8 cellular contexts compared by ENCODE assay signal in genomic region chr20:32792316-32792715, GRCh38. TPM values are rescaled to one million over a fixed set of nuclear protein-coding genes. Genes with fewer than 3 reads are reported as not detected.
A peak's percentile ranks its signal among the peaks of the same experiment; 100 is the strongest.
DNase-seq lines count a peak whose midpoint lies in the region; ATAC-seq and TF ChIP-seq lines count a peak whose summit lies in the region.

No MANE protein-coding gene starts in this region.

- H3K27ac Mint-ChIP-seq in T-helper 17 cell (peak overlapping the region; percentile 86), HFFc6 (no peak overlapping the region)

- H2AFZ ChIP-seq in hepatocyte = no peak overlapping the region
- H2AFZ ChIP-seq in OCI-LY7 (ENCODE audit: low read length) = no peak overlapping the region

- no peaks in the 10 kb centered on the region for H3K36me3 ChIP-seq in hepatocyte (replicated peaks; ENCODE audit: insufficient read depth, low read depth)
- peaks cover 13% of the 10 kb centered on the region; the same call in 1 of the 2 replicates for H3K36me3 ChIP-seq in OCI-LY7 (ENCODE audit: insufficient read depth, low read length)
- H3K36me3 ChIP-seq in suprapubic skin = no peaks in the 10 kb centered on the region
- H3K36me3 ChIP-seq in adrenal gland (replicated peaks in 1 of 2) = no peaks in the 10 kb centered on the region

- CTCF ChIA-PET in OCI-LY7 (lab: Charles Lee; ENCODE audit: unreplicated experiment) = interaction anchor here (0.6 kb wide), 1 partner anchor 120 kb away, joined by 4 read pairs; no protein-coding TSS in a partner anchor

- H3K9me2 ChIP-seq in hepatocyte (replicated peaks; ENCODE audit: insufficient read depth) = no peaks in the 10 kb centered on the region
- H3K9me2 ChIP-seq in OCI-LY7 (ENCODE audit: insufficient read depth, low read length) = no peaks in the 10 kb centered on the region

- POLR2A ChIA-PET in OCI-LY7 (lab: Charles Lee) = no interaction called here

- H3K27me3 Mint-ChIP-seq in T-helper 17 cell = no peaks in the 10 kb centered on the region
- no peaks in the 10 kb centered on the region; the same call in 1 of the 2 replicates for H3K27me3 Mint-ChIP-seq in HFFc6 (ENCODE audit: insufficient read depth)

- no peak overlapping the region for H3K4me3 Mint-ChIP-seq in T-helper 17 cell
- H3K4me3 Mint-ChIP-seq in HFFc6 = no peak overlapping the region

- H3K9me3 ChIP-seq in T-helper 17 cell (ENCODE audit: control insufficient read depth, low read length, poor library complexity, severe bottlenecking) = no peaks in the 10 kb centered on the region
- H3K9me3 ChIP-seq in hepatocyte (ENCODE audit: low read depth) = no peaks in the 10 kb centered on the region
- no peaks in the 10 kb centered on the region for H3K9me3 ChIP-seq in OCI-LY7 (ENCODE audit: low read length)
- H3K9me3 ChIP-seq in suprapubic skin = no peaks in the 10 kb centered on the region
- no peaks in the 10 kb centered on the region for H3K9me3 ChIP-seq in adrenal gland (replicated peaks in 1 of 3)

- H3K4me1 Mint-ChIP-seq in T-helper 17 cell (peaks cover 39% of the 10 kb centered on the region), HFFc6 (ENCODE audit: low read depth) (no peaks in the 10 kb centered on the region)

- H3K27me3 ChIP-seq in hepatocyte = no peaks in the 10 kb centered on the region
- H3K27me3 ChIP-seq in suprapubic skin = no peaks in the 10 kb centered on the region
- H3K27me3 ChIP-seq in adrenal gland = no peaks in the 10 kb centered on the region

- WGBS in hepatocyte (ENCODE audit: low lambda C conversion rate, missing lambda C conversion rate) = 72% methylated on average over 3 of the region's 3 CpGs
- 50% methylated on average over 1 of the region's 3 CpGs for WGBS in suprapubic skin
- 77 to 89% (median 85%) methylated on average over 1 to 3 of the region's 3 CpGs for WGBS in adrenal gland, 4 donors

- H4K20me1 ChIP-seq in hepatocyte (ENCODE audit: insufficient read depth, poor library complexity, severe bottlenecking) (no peaks in the 10 kb centered on the region), OCI-LY7 (ENCODE audit: insufficient read depth, low read length) (no peaks in the 10 kb centered on the region)

- no peaks in the 10 kb centered on the region for H3K9me3 Mint-ChIP-seq in HFFc6

- H3K27ac ChIP-seq in hepatocyte = no peak overlapping the region
- H3K27ac ChIP-seq in OCI-LY7 (ENCODE audit: low read depth, low read length, poor library complexity, severe bottlenecking) = no peak overlapping the region
- no peak overlapping the region for H3K27ac ChIP-seq in suprapubic skin
- no peak overlapping the region for H3K27ac ChIP-seq in adrenal gland

- H3K4me3 ChIP-seq in GM12865 (ENCODE audit: low read depth, low read length) = no peak overlapping the region
- no peak overlapping the region for H3K4me3 ChIP-seq in hepatocyte
- H3K4me3 ChIP-seq in OCI-LY7 (ENCODE audit: low read depth, low read length, poor library complexity, severe bottlenecking) = no peak overlapping the region
- H3K4me3 ChIP-seq in suprapubic skin = no peak overlapping the region
- H3K4me3 ChIP-seq in adrenal gland = no peak overlapping the region

- TF ChIP-seq EP300 in suprapubic skin (IDR thresholded peaks at IDR 0.05) = no peak

- H3K4me1 ChIP-seq in hepatocyte (ENCODE audit: insufficient read depth) (peaks cover 10% of the 10 kb centered on the region), OCI-LY7 (ENCODE audit: insufficient read depth, low read length, poor library complexity, severe bottlenecking) (no peaks in the 10 kb centered on the region), suprapubic skin (peaks cover 33% of the 10 kb centered on the region), adrenal gland (replicated peaks in 1 of 2) (no peaks in the 10 kb centered on the region)

- no TSS peak for BruUV-seq in OCI-LY7 (replicated peaks; lab: Mats Ljungman, UMichigan)

- intact Hi-C loops in OCI-LY7 (cut with micrococcal nuclease; ENCODE audit: unreplicated experiment) = no loop called here
- intact Hi-C loops in adrenal gland (cut with DNase I) = loop anchor here in 1 of 2 donors (5.0 to 10.0 kb wide), 2 partner anchors 102 to 300 kb away; no protein-coding TSS in a partner anchor

- TF ChIP-seq CTCF in GM12865 (IDR thresholded peaks at IDR 0.05; ENCODE audit: insufficient read depth, low read depth, low read length, missing control alignments) (no peak), hepatocyte (IDR thresholded peaks at IDR 0.05; ENCODE audit: poor library complexity) (no peak), OCI-LY7 (conservative IDR thresholded peaks at IDR 0.05; ENCODE audit: low read length) (no peak), suprapubic skin (IDR thresholded peaks at IDR 0.05) (no peak), adrenal gland (IDR thresholded peaks at IDR 0.05) (no peak), HFFc6 (IDR thresholded peaks at IDR 0.05) (no peak)

- H3K36me3 Mint-ChIP-seq in T-helper 17 cell (ENCODE audit: low read depth) (no peaks in the 10 kb centered on the region), HFFc6 (ENCODE audit: low read depth) (no peaks in the 10 kb centered on the region)

- TF ChIP-seq POLR2A in suprapubic skin (IDR thresholded peaks at IDR 0.05) (no peak), adrenal gland (IDR thresholded peaks at IDR 0.05) (no peak)

- DNase-seq in GM12865 (ENCODE audit: low read depth) (peak; percentile 72), T-helper 17 cell (peak in 2 of 3 donors; percentile 33 to 38), hepatocyte (ENCODE audit: low spot score) (peak; percentile 58), OCI-LY7 (ENCODE audit: low spot score) (no peak), suprapubic skin (ENCODE audit: low spot score in 2 of 2) (no peak), adrenal gland (no peak), HFFc6 (no peak)

- ATAC-seq in HG02588 (IDR thresholded peaks at IDR 0.05; ENCODE audit: unreplicated experiment) (peak; percentile 65), T-helper 17 cell (peak; percentile 91)

- no peaks in the 10 kb centered on the region for H3K79me2 ChIP-seq in hepatocyte
- H3K79me2 ChIP-seq in OCI-LY7 (ENCODE audit: insufficient read depth, low read depth, low read length) = no peaks in the 10 kb centered on the region

- no peak overlapping the region for H3K4me2 ChIP-seq in hepatocyte
- no peak overlapping the region for H3K4me2 ChIP-seq in OCI-LY7 (ENCODE audit: low read length)

RNA-seq across cellular contexts. Expression of gene MAPRE1, which starts 27.4 kb away (rescaled TPM):
- total RNA-seq in T-helper 17 cell (100 to 1,000 TPM; 105 to 134 TPM), hepatocyte (141 and 147 TPM in 2 replicates), OCI-LY7 (2022) (172 and 179 TPM in 2 replicates), suprapubic skin (10 to 100 TPM; 41.9 to 67.8 (median 53.2) TPM), adrenal gland (10 to 100 TPM; 47.5 to 88.8 (median 57.8) TPM)
- polyA plus RNA-seq in hepatocyte (54.8 and 67.7 TPM in 2 replicates), adrenal gland (10 to 100 TPM; 22.3 to 97.3 (median 22.4) TPM)
- 106 and 116 TPM in 2 replicates for total RNA-seq in OCI-LY7 (2014; rRNA removed; shearing (Covaris generic))
- 100 to 1,000 TPM; 125 to 152 (median 144) TPM for total RNA-seq in HFFc6 (2021; fragmentation: NEBNext Ultra II Directional; extraction: Animal tissue kit (Norgen Biotek cat#: 25700))

RNA-seq across cellular contexts. Expression of gene DNMT3B, which starts 30.1 kb away (rescaled TPM):
- total RNA-seq in T-helper 17 cell (under 1 TPM; 0.30 to 0.34 TPM), hepatocyte (4.3 and 4.5 TPM in 2 replicates), OCI-LY7 (2022) (13.8 and 18.1 TPM in 2 replicates), suprapubic skin (1 to 10 TPM; 2.7 to 5.0 (median 2.9) TPM), adrenal gland (1 to 10 TPM in 3 of 8 donors, under 1 TPM in 4, not detected in 1; 0.12 to 1.6 (median 0.87) TPM)
- polyA plus RNA-seq in hepatocyte (5.2 and 5.3 TPM in 2 replicates), adrenal gland (1 to 10 TPM in 1 of 3 donors, under 1 TPM in 2; 0.44 to 2.0 (median 0.81) TPM)
- total RNA-seq in OCI-LY7 (2014; rRNA removed; shearing (Covaris generic)) = 11.4 and 12.1 TPM in 2 replicates
- 1 to 10 TPM in 5 of 6 experiments, under 1 TPM in 1; 0.74 to 1.5 (median 1.2) TPM for total RNA-seq in HFFc6 (2021; fragmentation: NEBNext Ultra II Directional; extraction: Animal tissue kit (Norgen Biotek cat#: 25700))

RNA-seq across cellular contexts. Expression of gene COMMD7, which starts 49.0 kb away (rescaled TPM):
- total RNA-seq in T-helper 17 cell = 10 to 100 TPM; 33.9 to 47.5 TPM
- 62.7 and 75.0 TPM in 2 replicates for total RNA-seq in hepatocyte
- 106 and 118 TPM in 2 replicates for polyA plus RNA-seq in hepatocyte
- 20.3 and 22.2 TPM in 2 replicates for total RNA-seq in OCI-LY7 (2014; rRNA removed; shearing (Covaris generic))
- total RNA-seq in OCI-LY7 (2022) = 20.5 and 25.2 TPM in 2 replicates
- 10 to 100 TPM; 13.3 to 17.5 (median 15.6) TPM for total RNA-seq in suprapubic skin
- 10 to 100 TPM; 16.4 to 45.2 (median 35.8) TPM for total RNA-seq in adrenal gland
- polyA plus RNA-seq in adrenal gland = 10 to 100 TPM; 41.7 to 58.6 (median 47.6) TPM
- total RNA-seq in HFFc6 (2021; fragmentation: NEBNext Ultra II Directional; extraction: Animal tissue kit (Norgen Biotek cat#: 25700)) = 10 to 100 TPM; 45.4 to 58.4 (median 51.5) TPM

Comparison
In these comparisons a context has a peak if more than half of its experiments do, and no peak if none do; other contexts are left out.
1. DNase-seq: peak in GM12865 (single experiment), T-helper 17 cell (2 of 3) and hepatocyte (single experiment); none in OCI-LY7 (single experiment), suprapubic skin (0 of 2), adrenal gland (0 of 7) and HFFc6 (single experiment).